13 cellular contexts compared by ENCODE assay signal in genomic region chr6:1535295-1535694, GRCh38.
A peak's percentile ranks its signal among the peaks of the same experiment; 100 is the strongest.
DNase-seq lines count a peak whose midpoint lies in the region; ATAC-seq and TF ChIP-seq lines count a peak whose summit lies in the region.
"Had no signal": no experiment of that assay in that cellular context is flagged by ENCODE, and none has a peak within 500 bp of the region (broad histone marks: within the 10 kb centered on the region; RNA-seq: fewer than 3 reads in every experiment).

No MANE protein-coding gene starts in this region.

- POLR2A ChIA-PET in activated CD8-positive, alpha-beta T cell treated with anti-CD3 and anti-CD28 coated beads, Interleukin-2, amount 10 ng/mL, durations not matched to agents 7 days and 5 days (lab: Charles Lee): interaction anchor here (0.6 kb wide), 1 partner anchor 20 kb away, joined by 3 read pairs; no protein-coding TSS in a partner anchor

- H3K36me3 Mint-ChIP-seq in activated CD8-positive, alpha-beta T cell treated with anti-CD3 and anti-CD28 coated beads, Interleukin-2, amount 10 ng/mL, durations not matched to agents 7 days and 5 days (ENCODE audit: low read depth): no peaks in the 10 kb centered on the region

- H3K27ac Mint-ChIP-seq in activated CD8-positive, alpha-beta T cell treated with anti-CD3 and anti-CD28 coated beads, Interleukin-2, amount 10 ng/mL, durations not matched to agents 7 days and 5 days: no peak overlapping the region
- H3K27ac Mint-ChIP-seq: activated B cell treated with CpG ODN at 0.5 μM for 24 hours had no signal

- no peaks in the 10 kb centered on the region for H3K9me3 Mint-ChIP-seq in activated CD8-positive, alpha-beta T cell treated with anti-CD3 and anti-CD28 coated beads, Interleukin-2, amount 10 ng/mL, durations not matched to agents 7 days and 5 days (ENCODE audit: insufficient read depth)
- H3K9me3 Mint-ChIP-seq: activated B cell treated with CpG ODN at 0.5 μM for 24 hours had no signal

- no peaks in the 10 kb centered on the region for H3K9me3 ChIP-seq in right atrium auricular region
- H3K9me3 ChIP-seq in body of pancreas: no peaks in the 10 kb centered on the region
- H3K9me3 ChIP-seq: heart left ventricle had no signal

- no peak for TF ChIP-seq POLR2A in body of pancreas (IDR thresholded peaks at IDR 0.05)

- H3K36me3 ChIP-seq in right atrium auricular region (no peaks in the 10 kb centered on the region), body of pancreas (replicated peaks in 1 of 2; ENCODE audit: insufficient read depth in 1 of 2, low read depth in 2 of 2) (no peaks in the 10 kb centered on the region)
- H3K36me3 ChIP-seq: heart left ventricle had no signal

- no peak overlapping the region for H3K4me3 Mint-ChIP-seq in activated CD8-positive, alpha-beta T cell treated with anti-CD3 and anti-CD28 coated beads, Interleukin-2, amount 10 ng/mL, durations not matched to agents 7 days and 5 days
- H3K4me3 Mint-ChIP-seq: activated B cell treated with CpG ODN at 0.5 μM for 24 hours had no signal

- DNase-seq in Right ventricle myocardium superior (no peak), right atrium auricular region (ENCODE audit: low spot score) (no peak), fibroblast of pulmonary artery (ENCODE audit: low read depth) (peak; percentile 7), body of pancreas (no peak), cerebellar cortex (ENCODE audit: low spot score) (no peak), midbrain (lab: John Stamatoyannopoulos, UW) (no peak), NCI-H748 (lab: John Stamatoyannopoulos, UW; ENCODE audit: unreplicated experiment) (no peak)
- peak; percentile 43 for DNase-seq in activated CD8-positive, alpha-beta T cell treated with anti-CD3 and anti-CD28 coated beads, Interleukin-2, amount 10 ng/mL, durations not matched to agents 7 days and 5 days
- DNase-seq: activated B cell treated with CpG ODN at 0.5 μM for 24 hours, heart left ventricle, mesenchymal stem cell, NCI-H187 had no signal

- no peaks in the 10 kb centered on the region for H3K27me3 Mint-ChIP-seq in activated CD8-positive, alpha-beta T cell treated with anti-CD3 and anti-CD28 coated beads, Interleukin-2, amount 10 ng/mL, durations not matched to agents 7 days and 5 days (ENCODE audit: low read depth)

- peak; percentile 28 for ATAC-seq in Right ventricle myocardium superior (ENCODE audit: poor library complexity)
- peak; percentile 70 for ATAC-seq in activated CD8-positive, alpha-beta T cell treated with anti-CD3 and anti-CD28 coated beads, Interleukin-2, amount 10 ng/mL, durations not matched to agents 7 days and 5 days
- no peak for ATAC-seq in body of pancreas

- CTCF ChIA-PET in activated CD8-positive, alpha-beta T cell treated with anti-CD3 and anti-CD28 coated beads, Interleukin-2, amount 10 ng/mL, durations not matched to agents 7 days and 5 days (lab: Charles Lee): interaction anchor here (1.8 kb wide), 1 partner anchor 19 kb away, joined by 9 read pairs; no protein-coding TSS in a partner anchor

- WGBS in body of pancreas, 2 donors: 76 to 83% methylated on average over 4 of the region's 4 CpGs

- intact Hi-C loops in Right ventricle myocardium superior (cut with DNase I) (no loop called here), body of pancreas (cut with DNase I) (no loop called here)

- peaks cover 10% of the 10 kb centered on the region for H3K4me1 Mint-ChIP-seq in activated CD8-positive, alpha-beta T cell treated with anti-CD3 and anti-CD28 coated beads, Interleukin-2, amount 10 ng/mL, durations not matched to agents 7 days and 5 days (ENCODE audit: low read depth)
- H3K4me1 Mint-ChIP-seq: activated B cell treated with CpG ODN at 0.5 μM for 24 hours had no signal

- H3K27me3 ChIP-seq in right atrium auricular region (no peaks in the 10 kb centered on the region), body of pancreas (no peaks in the 10 kb centered on the region)
- H3K27me3 ChIP-seq: heart left ventricle had no signal

- TF ChIP-seq CTCF in right atrium auricular region (IDR thresholded peaks at IDR 0.05) (no peak), fibroblast of pulmonary artery (IDR thresholded peaks at IDR 0.05; ENCODE audit: low read length, missing control alignments) (no peak), body of pancreas (IDR thresholded peaks at IDR 0.05) (no peak)

- H3K4me3 ChIP-seq in right atrium auricular region (no peak overlapping the region), fibroblast of pulmonary artery (replicated peaks; ENCODE audit: low read depth, low read length) (no peak overlapping the region), body of pancreas (no peak overlapping the region)
- H3K4me3 ChIP-seq: heart left ventricle, PC-9 had no signal

- no peaks in the 10 kb centered on the region for H3K4me1 ChIP-seq in right atrium auricular region
- H3K4me1 ChIP-seq in body of pancreas: no peaks in the 10 kb centered on the region

- H3K27ac ChIP-seq in right atrium auricular region: no peak overlapping the region
- no peak overlapping the region for H3K27ac ChIP-seq in body of pancreas
- H3K27ac ChIP-seq: heart left ventricle, PC-9 had no signal

Comparison
In these comparisons a context has a peak if more than half of its experiments do, and no peak if none do; other contexts are left out.
1. DNase-seq: peak in activated CD8-positive, alpha-beta T cell treated with anti-CD3 and anti-CD28 coated beads, Interleukin-2, amount 10 ng/mL, durations not matched to agents 7 days and 5 days (single experiment) and fibroblast of pulmonary artery (single experiment); none in Right ventricle myocardium superior (single experiment), right atrium auricular region (single experiment), body of pancreas (0 of 4), cerebellar cortex (single experiment), midbrain (single experiment) and NCI-H748 (single experiment).